Comparison of ENCODE assay signal across 1 cellular context in the genomic region with DNA sequence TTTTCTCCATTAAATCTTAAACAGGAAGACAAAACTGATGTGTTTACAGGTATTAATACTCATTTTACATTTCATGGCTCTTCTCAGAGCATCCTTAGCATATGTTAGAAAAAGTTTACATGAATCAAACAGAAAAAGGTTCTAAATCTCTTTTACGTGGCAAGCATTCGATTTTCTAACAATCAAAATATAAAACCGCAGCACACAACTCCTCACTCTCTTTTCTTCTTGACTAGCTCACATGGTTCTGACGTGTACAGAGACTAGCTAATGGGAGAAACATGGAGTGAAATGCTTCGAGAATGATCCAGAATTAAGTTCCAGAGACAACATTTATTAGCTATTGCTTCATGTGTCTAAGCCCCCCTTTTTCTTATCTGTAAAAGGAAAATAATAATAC.
TF ChIP-seq lines count a peak whose summit lies in the region.

No MANE protein-coding gene starts in this region.

TF ChIP-seq in WTC11, 78 proteins besides CTCF, POLR2A, EP300 and RAD21 (continued from another document):
- TF ChIP-seq, protein P1, sequence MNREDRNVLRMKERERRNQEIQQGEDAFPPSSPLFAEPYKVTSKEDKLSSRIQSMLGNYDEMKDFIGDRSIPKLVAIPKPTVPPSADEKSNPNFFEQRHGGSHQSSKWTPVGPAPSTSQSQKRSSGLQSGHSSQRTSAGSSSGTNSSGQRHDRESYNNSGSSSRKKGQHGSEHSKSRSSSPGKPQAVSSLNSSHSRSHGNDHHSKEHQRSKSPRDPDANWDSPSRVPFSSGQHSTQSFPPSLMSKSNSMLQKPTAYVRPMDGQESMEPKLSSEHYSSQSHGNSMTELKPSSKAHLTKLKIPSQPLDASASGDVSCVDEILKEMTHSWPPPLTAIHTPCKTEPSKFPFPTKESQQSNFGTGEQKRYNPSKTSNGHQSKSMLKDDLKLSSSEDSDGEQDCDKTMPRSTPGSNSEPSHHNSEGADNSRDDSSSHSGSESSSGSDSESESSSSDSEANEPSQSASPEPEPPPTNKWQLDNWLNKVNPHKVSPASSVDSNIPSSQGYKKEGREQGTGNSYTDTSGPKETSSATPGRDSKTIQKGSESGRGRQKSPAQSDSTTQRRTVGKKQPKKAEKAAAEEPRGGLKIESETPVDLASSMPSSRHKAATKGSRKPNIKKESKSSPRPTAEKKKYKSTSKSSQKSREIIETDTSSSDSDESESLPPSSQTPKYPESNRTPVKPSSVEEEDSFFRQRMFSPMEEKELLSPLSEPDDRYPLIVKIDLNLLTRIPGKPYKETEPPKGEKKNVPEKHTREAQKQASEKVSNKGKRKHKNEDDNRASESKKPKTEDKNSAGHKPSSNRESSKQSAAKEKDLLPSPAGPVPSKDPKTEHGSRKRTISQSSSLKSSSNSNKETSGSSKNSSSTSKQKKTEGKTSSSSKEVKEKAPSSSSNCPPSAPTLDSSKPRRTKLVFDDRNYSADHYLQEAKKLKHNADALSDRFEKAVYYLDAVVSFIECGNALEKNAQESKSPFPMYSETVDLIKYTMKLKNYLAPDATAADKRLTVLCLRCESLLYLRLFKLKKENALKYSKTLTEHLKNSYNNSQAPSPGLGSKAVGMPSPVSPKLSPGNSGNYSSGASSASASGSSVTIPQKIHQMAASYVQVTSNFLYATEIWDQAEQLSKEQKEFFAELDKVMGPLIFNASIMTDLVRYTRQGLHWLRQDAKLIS (CRISPR knock-in tag; IDR thresholded peaks at IDR 0.05; ENCODE audit: borderline replicate concordance) = no peak
- TF ChIP-seq, protein P2, sequence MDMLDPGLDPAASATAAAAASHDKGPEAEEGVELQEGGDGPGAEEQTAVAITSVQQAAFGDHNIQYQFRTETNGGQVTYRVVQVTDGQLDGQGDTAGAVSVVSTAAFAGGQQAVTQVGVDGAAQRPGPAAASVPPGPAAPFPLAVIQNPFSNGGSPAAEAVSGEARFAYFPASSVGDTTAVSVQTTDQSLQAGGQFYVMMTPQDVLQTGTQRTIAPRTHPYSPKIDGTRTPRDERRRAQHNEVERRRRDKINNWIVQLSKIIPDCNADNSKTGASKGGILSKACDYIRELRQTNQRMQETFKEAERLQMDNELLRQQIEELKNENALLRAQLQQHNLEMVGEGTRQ (CRISPR knock-in tag; IDR thresholded peaks at IDR 0.05) = no peak
- TF ChIP-seq, protein P3, sequence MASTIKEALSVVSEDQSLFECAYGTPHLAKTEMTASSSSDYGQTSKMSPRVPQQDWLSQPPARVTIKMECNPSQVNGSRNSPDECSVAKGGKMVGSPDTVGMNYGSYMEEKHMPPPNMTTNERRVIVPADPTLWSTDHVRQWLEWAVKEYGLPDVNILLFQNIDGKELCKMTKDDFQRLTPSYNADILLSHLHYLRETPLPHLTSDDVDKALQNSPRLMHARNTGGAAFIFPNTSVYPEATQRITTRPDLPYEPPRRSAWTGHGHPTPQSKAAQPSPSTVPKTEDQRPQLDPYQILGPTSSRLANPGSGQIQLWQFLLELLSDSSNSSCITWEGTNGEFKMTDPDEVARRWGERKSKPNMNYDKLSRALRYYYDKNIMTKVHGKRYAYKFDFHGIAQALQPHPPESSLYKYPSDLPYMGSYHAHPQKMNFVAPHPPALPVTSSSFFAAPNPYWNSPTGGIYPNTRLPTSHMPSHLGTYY (CRISPR knock-in tag; IDR thresholded peaks at IDR 0.05) = no peak
- no peak for TF ChIP-seq NR2C2 (CRISPR knock-in tag; IDR thresholded peaks at IDR 0.05)
